ENCODE assay signal across 17 cellular contexts in genomic region chr7:131529179-131529578, GRCh38. TPM values are rescaled to one million over a fixed set of nuclear protein-coding genes. Genes with fewer than 3 reads are reported as not detected.
A peak's percentile ranks its signal among the peaks of the same experiment; 100 is the strongest.
DNase-seq lines count a peak whose midpoint lies in the region; ATAC-seq, FAIRE-seq and TF ChIP-seq lines count a peak whose summit lies in the region.
"Had no signal": no experiment of that assay in that cellular context is flagged by ENCODE, and none has a peak within 500 bp of the region (broad histone marks: within the 10 kb centered on the region; RNA-seq: fewer than 3 reads in every experiment).

No MANE protein-coding gene starts in this region.

- H3K27me3 ChIP-seq in right lobe of liver (no peaks in the 10 kb centered on the region), HepG2 (ENCODE audit: control insufficient read depth in 1 of 2, insufficient read depth in 2 of 2, low read length in 2 of 2) (peaks cover 1 to 17% of the 10 kb centered on the region in 2 experiments; a peak in 2 of 5 replicates), esophagus muscularis mucosa (no peaks in the 10 kb centered on the region), upper lobe of left lung (no peaks in the 10 kb centered on the region)
- H3K27me3 ChIP-seq: Peyer's patch had no signal

- no peaks in the 10 kb centered on the region for H3K4me1 Mint-ChIP-seq in effector memory CD8-positive, alpha-beta T cell (ENCODE audit: low read depth in 2 of 2)

- peaks cover 0 to 7% of the 10 kb centered on the region in 2 donors for H3K27me3 Mint-ChIP-seq in effector memory CD8-positive, alpha-beta T cell

- no peaks in the 10 kb centered on the region for H3K9me3 Mint-ChIP-seq in effector memory CD8-positive, alpha-beta T cell

- H3K36me3 ChIP-seq in right lobe of liver: no peaks in the 10 kb centered on the region
- no peaks in the 10 kb centered on the region for H3K36me3 ChIP-seq in HepG2 (replicated peaks in 1 of 2; ENCODE audit: control insufficient read depth in 1 of 2, insufficient read depth in 2 of 2, low read length in 2 of 2)
- H3K36me3 ChIP-seq in esophagus muscularis mucosa: no peaks in the 10 kb centered on the region
- H3K36me3 ChIP-seq in kidney (ENCODE audit: control insufficient read depth in 1 of 2, insufficient read depth in 2 of 2, low read length in 2 of 2): no peaks in the 10 kb centered on the region
- H3K36me3 ChIP-seq in upper lobe of left lung: no peaks in the 10 kb centered on the region
- H3K36me3 ChIP-seq: HAP-1, Peyer's patch had no signal

- no peak overlapping the region for H3K27ac ChIP-seq in right lobe of liver
- no peak overlapping the region for H3K27ac ChIP-seq in HepG2 (ENCODE audit: extremely low read length, insufficient read depth, low read length)
- peak overlapping the region in 3 of 4 donors; percentile 3 to 14 (median 13) for H3K27ac ChIP-seq in esophagus muscularis mucosa (replicated peaks in 1 of 4)
- peak overlapping the region; percentile 41 to 75 for H3K27ac ChIP-seq in kidney (ENCODE audit: low read depth in 2 of 2, low read length in 2 of 2)
- peak overlapping the region; percentile 31 to 60 (median 49) for H3K27ac ChIP-seq in upper lobe of left lung
- H3K27ac ChIP-seq: 22Rv1 had no signal

- H3K9ac ChIP-seq in HepG2 (ENCODE audit: insufficient read depth, low read depth, low read length) (no peak overlapping the region), kidney (ENCODE audit: low read length in 2 of 2) (peak overlapping the region in 1 of 2 donors; percentile 31)

- FAIRE-seq in HepG2 (lab: Jason Lieb, UNC) (no peak), kidney (lab: Jason Lieb, UNC) (no peak)

- no peaks in the 10 kb centered on the region for H3K4me1 ChIP-seq in right lobe of liver
- H3K4me1 ChIP-seq in HepG2 (ENCODE audit: insufficient read depth, low read length): no peaks in the 10 kb centered on the region
- peaks cover 0 to 30% (median 7%) of the 10 kb centered on the region in 4 donors for H3K4me1 ChIP-seq in esophagus muscularis mucosa
- peaks cover 0 to 4% of the 10 kb centered on the region in 2 donors for H3K4me1 ChIP-seq in kidney (ENCODE audit: control insufficient read depth in 1 of 2, insufficient read depth in 1 of 2, low read depth in 1 of 2, low read length in 2 of 2)
- peaks cover 9 to 15% (median 13%) of the 10 kb centered on the region in 4 donors for H3K4me1 ChIP-seq in upper lobe of left lung
- H3K4me1 ChIP-seq: Peyer's patch had no signal

- BruUV-seq in HepG2 (replicated peaks; lab: Mats Ljungman, UMichigan): no TSS peak

- TF ChIP-seq RAD21 in HepG2 (CRISPR knock-in tag; IDR thresholded peaks at IDR 0.05): no peak

- H3K4me2 ChIP-seq in HepG2 (ENCODE audit: low read depth, low read length): no peak overlapping the region

- POLR2A ChIA-PET in HepG2 (lab: Yijun Ruan, JAX): no interaction called here

- TF ChIP-seq POLR2A in right lobe of liver (IDR thresholded peaks at IDR 0.05) (no peak), HepG2 (IDR thresholded peaks at IDR 0.05; ENCODE audit: insufficient read depth in 1 of 2, low read depth in 2 of 2, low read length in 2 of 2) (no peak), esophagus muscularis mucosa (IDR thresholded peaks at IDR 0.05; ENCODE audit: low read depth) (no peak), upper lobe of left lung (IDR thresholded peaks at IDR 0.05) (no peak)

- intact Hi-C loops in right lobe of liver (cut with DNase I) (no loop called here), HepG2 (cut with micrococcal nuclease; ENCODE audit: unreplicated experiment) (no loop called here), esophagus muscularis mucosa (cut with DNase I) (no loop called here), kidney (cut with DNase I) (no loop called here)

- ATAC-seq in right lobe of liver (peak in 3 of 4 donors; percentile 24 to 43 (median 33)), HepG2 (no peak), upper lobe of left lung (ENCODE audit: low FRiP score in 2 of 2) (no peak), GM19395 (IDR thresholded peaks at IDR 0.05; ENCODE audit: unreplicated experiment) (no peak)
- ATAC-seq in effector memory CD8-positive, alpha-beta T cell (replicated peaks): no peak

- CTCF ChIA-PET in HepG2 (lab: Yijun Ruan, JAX; ENCODE audit: low intra/inter-chr PET ratio, low total read pairs): no interaction called here

- no peaks in the 10 kb centered on the region for H3K9me3 ChIP-seq in right lobe of liver
- no peaks in the 10 kb centered on the region for H3K9me3 ChIP-seq in HepG2 (ENCODE audit: low read length)
- H3K9me3 ChIP-seq in esophagus muscularis mucosa: no peaks in the 10 kb centered on the region
- H3K9me3 ChIP-seq in kidney (ENCODE audit: control insufficient read depth in 1 of 2, low read length in 2 of 2): no peaks in the 10 kb centered on the region
- no peaks in the 10 kb centered on the region for H3K9me3 ChIP-seq in upper lobe of left lung
- H3K9me3 ChIP-seq: HAP-1, Peyer's patch had no signal

- DNase-seq in right lobe of liver (no peak), HepG2 (ENCODE audit: low spot score) (no peak), esophagus muscularis mucosa (ENCODE audit: extremely low spot score) (no peak), kidney (peak; percentile 38), upper lobe of left lung (no peak), NAMALWA (ENCODE audit: low spot score) (no peak)
- DNase-seq in effector memory CD8-positive, alpha-beta T cell: no peak
- DNase-seq: DMS 273 treated with DMSO at 0.1 percent for 48 hours, KG1, NCI-H1092 treated with DMSO at 0.1 percent for 48 hours, NCI-H1694, NCI-H82, Peyer's patch, SHP77 treated with DMSO at 0.1 percent for 48 hours had no signal

- no peak overlapping the region for H2AFZ ChIP-seq in HepG2 (ENCODE audit: low read length)

- in situ Hi-C loops in HepG2 (cut with HindIII; ENCODE audit: extremely low pct_ligation_motif_present, low pct_unique_long_range_greater_than_20kb): no loop called here

- TF ChIP-seq EP300 in HepG2 (IDR thresholded peaks at IDR 0.05; ENCODE audit: low read depth in 2 of 2, low read length in 2 of 2): no peak
- TF ChIP-seq EP300 in HepG2 (CRISPR knock-in tag; IDR thresholded peaks at IDR 0.05; ENCODE audit: borderline replicate concordance): no peak
- TF ChIP-seq EP300 in esophagus muscularis mucosa (IDR thresholded peaks at IDR 0.05): no peak
- TF ChIP-seq EP300 in upper lobe of left lung (IDR thresholded peaks at IDR 0.05): no peak

- H3K4me3 ChIP-seq in right lobe of liver: no peak overlapping the region
- no peak overlapping the region for H3K4me3 ChIP-seq in HepG2 (replicated peaks in 1 of 3; ENCODE audit: insufficient read depth in 1 of 3, low read depth in 2 of 3, low read length in 3 of 3)
- H3K4me3 ChIP-seq in esophagus muscularis mucosa: no peak overlapping the region
- H3K4me3 ChIP-seq in kidney (ENCODE audit: low read length in 2 of 2): no peak overlapping the region
- no peak overlapping the region for H3K4me3 ChIP-seq in upper lobe of left lung
- H3K4me3 ChIP-seq: HAP-1, Peyer's patch had no signal

- 25% methylated on average over 3 of the region's 3 CpGs for WGBS in right lobe of liver (ENCODE audit: insufficient coverage, low coverage, low lambda C conversion rate, missing lambda C conversion rate)
- WGBS in HepG2 (ENCODE audit: low lambda C conversion rate): 0% methylated on average over 3 of the region's 3 CpGs
- 54% methylated on average over 3 of the region's 3 CpGs for WGBS in esophagus muscularis mucosa
- WGBS in upper lobe of left lung, 2 donors: 32 to 68% methylated on average over 3 of the region's 3 CpGs

- no peaks in the 10 kb centered on the region for H3K36me3 Mint-ChIP-seq in effector memory CD8-positive, alpha-beta T cell (ENCODE audit: insufficient read depth)

- no peaks in the 10 kb centered on the region for H4K20me1 ChIP-seq in HepG2 (ENCODE audit: insufficient read depth, low read length)

- H3K79me2 ChIP-seq in HepG2 (ENCODE audit: insufficient read depth, low read length): no peaks in the 10 kb centered on the region

- no peak overlapping the region for H3K4me3 Mint-ChIP-seq in effector memory CD8-positive, alpha-beta T cell

- no peak overlapping the region for H3K27ac Mint-ChIP-seq in effector memory CD8-positive, alpha-beta T cell

- TF ChIP-seq CTCF in right lobe of liver (IDR thresholded peaks at IDR 0.05): no peak
- TF ChIP-seq CTCF in HepG2 (CRISPR knock-in tag; IDR thresholded peaks at IDR 0.05): no peak
- no peak for TF ChIP-seq CTCF in esophagus muscularis mucosa (IDR thresholded peaks at IDR 0.05)
- TF ChIP-seq CTCF in kidney (IDR thresholded peaks at IDR 0.05; ENCODE audit: borderline replicate concordance, extremely low read depth, insufficient read depth): no peak
- no peak for TF ChIP-seq CTCF in upper lobe of left lung (IDR thresholded peaks at IDR 0.05)

TF ChIP-seq in HepG2, 621 proteins besides CTCF, POLR2A, EP300 and RAD21 (continues in another document):
- TF ChIP-seq EZH2 (conservative IDR thresholded peaks at IDR 0.05; ENCODE audit: low read depth, low read length): no peak

RNA-seq across cellular contexts. Expression of gene PODXL, which starts 27.2 kb away (rescaled TPM):
- 10 to 100 TPM in 1 of 6 experiments, 1 to 10 TPM in 5; 2.1 to 11.4 (median 3.4) TPM for total RNA-seq in right lobe of liver
- 0.22 and 0.24 TPM in 2 replicates for total RNA-seq in HepG2 (2016; rRNA removed; fragmentation: Illumina TruSeq; extraction: Trizol)
- 0.09 TPM in 1 of 2 replicates, not detected in the other for total RNA-seq in HepG2 (2016; cell fraction: cytosol; rRNA removed; fragmentation: Illumina TruSeq; extraction: Trizol; ENCODE audit: low read depth)
- 0.17 and 0.24 TPM in 2 replicates for total RNA-seq in HepG2 (2016; cell fraction: insoluble cytoplasmic fraction; rRNA removed; fragmentation: Illumina TruSeq; extraction: Trizol)
- total RNA-seq in HepG2 (2016; cell fraction: membrane; rRNA removed; fragmentation: Illumina TruSeq; extraction: Trizol): 0.12 and 0.21 TPM in 2 replicates
- total RNA-seq in HepG2 (2016; cell fraction: nucleus; rRNA removed; fragmentation: Illumina TruSeq; extraction: Trizol): 0.47 and 1.1 TPM in 2 replicates
- 0.33 and 0.54 TPM in 2 replicates for polyA plus RNA-seq in HepG2 (2011; rRNA removed)
- polyA plus RNA-seq in HepG2 (2011; cell fraction: cytosol; rRNA removed): 0.18 and 0.35 TPM in 2 replicates
- 0.38 and 0.55 TPM in 2 replicates for polyA plus RNA-seq in HepG2 (2011; cell fraction: nucleus; rRNA removed)
- polyA plus RNA-seq in HepG2 (2012): 0.19 and 0.63 TPM in 2 replicates
- 0.01 and 0.31 TPM in 2 replicates for polyA plus RNA-seq in HepG2 (2016; cell fraction: cytosol; fragmentation: Illumina TruSeq; extraction: Trizol; ENCODE audit: low read depth)
- 0.21 and 0.25 TPM in 2 replicates for polyA plus RNA-seq in HepG2 (2016; cell fraction: insoluble cytoplasmic fraction; fragmentation: Illumina TruSeq; extraction: Trizol; ENCODE audit: low read depth)
- polyA plus RNA-seq in HepG2 (2016; cell fraction: membrane; fragmentation: Illumina TruSeq; extraction: Trizol; ENCODE audit: low read depth): 0.03 and 0.16 TPM in 2 replicates
- polyA plus RNA-seq in HepG2 (2016; cell fraction: nucleus; fragmentation: Illumina TruSeq; extraction: Trizol; ENCODE audit: insufficient read depth, low read depth): 0.69 and 1.5 TPM in 2 replicates
- polyA minus RNA-seq in HepG2 (2011; rRNA and poly(A)+ RNA removed; ENCODE audit: low replicate concordance): 0.50 and 160 TPM in 2 replicates
- polyA minus RNA-seq in HepG2 (2011; cell fraction: cytosol; rRNA and poly(A)+ RNA removed): 1.5 and 2.1 TPM in 2 replicates
- polyA minus RNA-seq in HepG2 (2011; cell fraction: nucleus; rRNA and poly(A)+ RNA removed): 0.75 and 1.4 TPM in 2 replicates
- 10 to 100 TPM; 24.5 to 40.3 (median 31.3) TPM for total RNA-seq in esophagus muscularis mucosa
- 114 TPM for total RNA-seq in kidney
- polyA plus RNA-seq in kidney (ENCODE audit: insufficient read depth, low read depth, low replicate concordance): 150 TPM
- total RNA-seq in upper lobe of left lung: 100 to 1,000 TPM in 3 of 6 donors, 10 to 100 TPM in 3; 57.0 to 108 (median 96.6) TPM

Comparison
In these comparisons a context has a peak if more than half of its experiments do, and no peak if none do; other contexts are left out.
1. ATAC-seq: peak in right lobe of liver (3 of 4); none in HepG2 (single experiment), upper lobe of left lung (0 of 2), GM19395 (single experiment) and effector memory CD8-positive, alpha-beta T cell (single experiment).
2. H3K27ac ChIP-seq: peak in esophagus muscularis mucosa (3 of 4), kidney (2 of 2) and upper lobe of left lung (4 of 4); none in right lobe of liver (0 of 3) and HepG2 (single experiment).